Comparison of ENCODE assay signal across 11 cellular contexts in genomic region chr22:47154621-47155081, GRCh38.
DNase-seq lines count a peak whose midpoint lies in the region; ATAC-seq, FAIRE-seq and TF ChIP-seq lines count a peak whose summit lies in the region.
"Had no signal": no experiment of that assay in that cellular context is flagged by ENCODE, and none has a peak within 500 bp of the region (broad histone marks: within the 10 kb centered on the region; RNA-seq: fewer than 3 reads in every experiment).

No MANE protein-coding gene starts in this region.

- 79% methylated on average over 6 of the region's 19 CpGs for WGBS in right lobe of liver (ENCODE audit: insufficient coverage, low coverage, low lambda C conversion rate, missing lambda C conversion rate)
- WGBS in HepG2 (ENCODE audit: low lambda C conversion rate), result 95% methylated on average over 11 of the region's 19 CpGs

- in situ Hi-C loops in HepG2 (cut with HindIII; ENCODE audit: extremely low pct_ligation_motif_present, low pct_unique_long_range_greater_than_20kb), result no loop called here

- DNase-seq in right lobe of liver, result no peak
- no peak for DNase-seq in HepG2 (ENCODE audit: low spot score)
- peak; percentile 45 to 93 (median 72) for DNase-seq in dorsolateral prefrontal cortex
- DNase-seq in mucosa of gallbladder (ENCODE audit: low spot score), result peak; percentile 24
- no peak for DNase-seq in NCI-H1092 treated with DMSO at 0.1 percent for 48 hours (lab: John Stamatoyannopoulos, UW)
- no peak for DNase-seq in epidermal melanocyte (ENCODE audit: insufficient read length, low spot score)
- DNase-seq: activated CD8-positive, alpha-beta memory T cell treated with anti-CD3 and anti-CD28 coated beads for 24 hours; effector CD4-positive, alpha-beta T cell had no signal

- TF ChIP-seq RAD21 in HepG2 (CRISPR knock-in tag; IDR thresholded peaks at IDR 0.05), result no peak

- no peak for TF ChIP-seq POLR2A in right lobe of liver (IDR thresholded peaks at IDR 0.05)
- TF ChIP-seq POLR2A in HepG2 (IDR thresholded peaks at IDR 0.05; ENCODE audit: insufficient read depth in 1 of 2, low read depth in 2 of 2, low read length in 2 of 2), result no peak

- H3K27me3 ChIP-seq in right lobe of liver (no peaks in the 10 kb centered on the region), HepG2 (ENCODE audit: control insufficient read depth in 1 of 2, insufficient read depth in 2 of 2, low read length in 2 of 2) (no peaks in the 10 kb centered on the region), dorsolateral prefrontal cortex (no peaks in the 10 kb centered on the region)

- H4K20me1 ChIP-seq in HepG2 (ENCODE audit: insufficient read depth, low read length), result peaks cover 4% of the 10 kb centered on the region; the same call in 1 of the 2 replicates

- H3K79me2 ChIP-seq in HepG2 (ENCODE audit: insufficient read depth, low read length), result no peaks in the 10 kb centered on the region

- POLR2A ChIA-PET in HepG2 (lab: Yijun Ruan, JAX), result no interaction called here

- no peaks in the 10 kb centered on the region for H3K36me3 ChIP-seq in right lobe of liver
- H3K36me3 ChIP-seq in HepG2 (replicated peaks in 1 of 2; ENCODE audit: control insufficient read depth in 1 of 2, insufficient read depth in 2 of 2, low read length in 2 of 2), result peaks cover 3 to 7% of the 10 kb centered on the region in 2 experiments; a peak in 4 of 5 replicates

- H3K4me3 ChIP-seq in right lobe of liver (no peak overlapping the region), HepG2 (replicated peaks in 1 of 3; ENCODE audit: insufficient read depth in 1 of 3, low read depth in 2 of 3, low read length in 3 of 3) (no peak overlapping the region), dorsolateral prefrontal cortex (peak overlapping the region in 56 of 59 donors; percentile 13 to 65 (median 40))

- peak in 3 of 4 donors; percentile 5 to 24 (median 9) for ATAC-seq in right lobe of liver
- ATAC-seq in HepG2, result no peak
- no peak for ATAC-seq in GM18511 (IDR thresholded peaks at IDR 0.05; ENCODE audit: unreplicated experiment)
- no peak for ATAC-seq in activated CD4-positive, CD25-positive, alpha-beta regulatory T cell treated with anti-CD3 and anti-CD28 coated beads, Interleukin-2, amount 50 U/mL, for 24 hours

- H3K27ac ChIP-seq in right lobe of liver, result no peak overlapping the region
- H3K27ac ChIP-seq in HepG2 (ENCODE audit: extremely low read length, insufficient read depth, low read length), result no peak overlapping the region
- peak overlapping the region in 36 of 59 donors; percentile 4 to 78 (median 46) for H3K27ac ChIP-seq in dorsolateral prefrontal cortex

- H3K9ac ChIP-seq in HepG2 (ENCODE audit: insufficient read depth, low read depth, low read length), result no peak overlapping the region

- no TSS peak for BruUV-seq in HepG2 (replicated peaks; lab: Mats Ljungman, UMichigan)

- no peak for FAIRE-seq in HepG2 (lab: Jason Lieb, UNC)
- FAIRE-seq: A204.1 had no signal

- CTCF ChIA-PET in HepG2 (lab: Yijun Ruan, JAX; ENCODE audit: low intra/inter-chr PET ratio, low total read pairs), result no interaction called here

- H3K4me1 ChIP-seq in right lobe of liver (no peaks in the 10 kb centered on the region), HepG2 (ENCODE audit: insufficient read depth, low read length) (no peaks in the 10 kb centered on the region)

- TF ChIP-seq CTCF in right lobe of liver (IDR thresholded peaks at IDR 0.05) (no peak), HepG2 (CRISPR knock-in tag; IDR thresholded peaks at IDR 0.05) (no peak), dorsolateral prefrontal cortex (IDR thresholded peaks at IDR 0.05 in 54 of 56, conservative IDR thresholded peaks at IDR 0.05 in 2 of 56; ENCODE audit: low read depth in 1 of 56, partially characterized antibody in 56 of 56) (peak in 9 of 56 donors; percentile 7 to 43 (median 18))

- intact Hi-C loops in right lobe of liver (cut with DNase I) (no loop called here), HepG2 (cut with micrococcal nuclease; ENCODE audit: unreplicated experiment) (no loop called here), dorsolateral prefrontal cortex (cut with DNase I) (no loop called here)

- H2AFZ ChIP-seq in HepG2 (ENCODE audit: low read length), result no peak overlapping the region

- no peak for TF ChIP-seq EP300 in HepG2 (IDR thresholded peaks at IDR 0.05; ENCODE audit: low read depth in 2 of 2, low read length in 2 of 2)
- no peak for TF ChIP-seq EP300 in HepG2 (CRISPR knock-in tag; IDR thresholded peaks at IDR 0.05; ENCODE audit: borderline replicate concordance)

- no peak overlapping the region for H3K4me2 ChIP-seq in HepG2 (ENCODE audit: low read depth, low read length)

- no peaks in the 10 kb centered on the region for H3K9me3 ChIP-seq in right lobe of liver
- H3K9me3 ChIP-seq in HepG2 (ENCODE audit: low read length), result no peaks in the 10 kb centered on the region

TF ChIP-seq in HepG2, 621 proteins besides CTCF, POLR2A, EP300 and RAD21:
- no peak for TF ChIP-seq THRA (CRISPR knock-in tag; IDR thresholded peaks at IDR 0.05; ENCODE audit: borderline replicate concordance)
- TF ChIP-seq SRSF4 (IDR thresholded peaks at IDR 0.05; ENCODE audit: low read depth, low read length, poor library complexity, severe bottlenecking), result no peak
- no peak for TF ChIP-seq KLF9 (CRISPR knock-in tag; IDR thresholded peaks at IDR 0.05; ENCODE audit: low read depth)
- TF ChIP-seq ZNF609 (CRISPR knock-in tag; IDR thresholded peaks at IDR 0.05; ENCODE audit: borderline replicate concordance), result no peak
- no peak for TF ChIP-seq YEATS2 (CRISPR knock-in tag; IDR thresholded peaks at IDR 0.05; ENCODE audit: borderline replicate concordance)
- TF ChIP-seq ZNF280D (CRISPR knock-in tag; IDR thresholded peaks at IDR 0.05), result no peak

Comparison
In these comparisons a context has a peak if more than half of its experiments do, and no peak if none do; other contexts are left out.
1. ATAC-seq: peak in right lobe of liver (3 of 4); none in HepG2 (single experiment), GM18511 (single experiment) and activated CD4-positive, CD25-positive, alpha-beta regulatory T cell treated with anti-CD3 and anti-CD28 coated beads, Interleukin-2, amount 50 U/mL, for 24 hours (0 of 2).
2. DNase-seq: peak in dorsolateral prefrontal cortex (10 of 10) and mucosa of gallbladder (single experiment); none in right lobe of liver (0 of 3), HepG2 (single experiment), NCI-H1092 treated with DMSO at 0.1 percent for 48 hours (single experiment) and epidermal melanocyte (single experiment).
3. H3K27ac ChIP-seq: peak in dorsolateral prefrontal cortex (36 of 59); none in right lobe of liver (0 of 3) and HepG2 (single experiment).
4. H3K4me3 ChIP-seq: peak in dorsolateral prefrontal cortex (56 of 59); none in right lobe of liver (0 of 3) and HepG2 (0 of 3).